ENCODE assay signal across 8 cellular contexts in the genomic region with DNA sequence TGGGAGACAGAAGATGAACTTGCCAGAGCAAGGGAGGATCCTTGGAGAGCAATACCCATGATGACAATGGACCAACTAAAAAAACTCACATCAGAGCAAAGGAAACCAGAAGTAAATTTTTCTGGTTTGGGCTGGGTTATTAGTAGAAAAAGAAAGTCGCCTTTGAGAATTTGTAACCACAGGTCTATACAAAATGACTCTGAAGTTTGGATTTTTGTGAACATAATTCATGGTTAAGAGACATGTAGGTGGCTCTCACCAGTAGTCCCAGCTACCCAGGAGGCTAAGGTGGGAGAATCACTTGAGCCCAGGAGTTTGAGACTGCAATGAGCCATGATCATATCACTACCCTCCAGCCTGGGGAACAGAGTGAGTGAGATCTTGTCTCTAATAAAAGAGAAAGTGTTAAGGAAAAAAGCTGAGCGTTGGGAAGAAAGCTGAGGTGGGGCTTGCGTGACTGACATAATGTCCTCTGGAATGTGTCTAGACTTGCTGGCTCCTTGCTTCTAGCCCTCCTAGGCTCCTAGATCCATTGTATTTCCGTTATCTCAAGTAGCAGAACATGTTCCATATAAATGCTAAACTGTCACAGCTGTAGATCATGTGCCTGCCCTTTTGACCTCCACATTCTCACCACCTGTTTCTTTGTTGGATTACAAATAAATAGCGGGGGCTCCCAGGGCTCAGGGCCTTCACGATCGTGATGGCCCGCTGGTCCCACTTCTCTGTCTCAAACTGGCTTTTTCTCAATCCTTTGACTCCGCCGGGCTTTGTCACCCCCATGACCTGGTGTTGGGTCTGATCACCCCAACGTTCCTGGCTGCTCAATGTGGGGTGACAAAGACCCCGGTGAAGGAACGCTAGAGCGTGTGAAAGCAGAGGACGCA. TPM values are rescaled to one million over a fixed set of nuclear protein-coding genes. Genes with fewer than 3 reads are reported as not detected.
A peak's percentile ranks its signal among the peaks of the same experiment; 100 is the strongest.
DNase-seq lines count a peak whose midpoint lies in the region; ATAC-seq lines count a peak whose summit lies in the region.

No MANE protein-coding gene starts in this region.

- H2BK5ac ChIP-seq in neuronal stem cell (ENCODE audit: low read length): no peak overlapping the region

- WGBS in neuronal stem cell (ENCODE audit: extremely low coverage in 2 of 2, insufficient read length in 2 of 2, insufficient replicate concordance in 1 of 2), 2 donors: no CpG with 5 or more reads among the region's 15 CpGs

- peak; percentile 81 for ATAC-seq in HG02885 (IDR thresholded peaks at IDR 0.05; ENCODE audit: poor library complexity, unreplicated experiment)

- H3K27ac Mint-ChIP-seq in immature natural killer cell: no peak overlapping the region

- H3K36me3 ChIP-seq in SJSA1: no peaks in the 10 kb centered on the region
- no peaks in the 10 kb centered on the region for H3K36me3 ChIP-seq in neuronal stem cell (replicated peaks in 1 of 2; ENCODE audit: control insufficient read depth in 2 of 2, insufficient read depth in 2 of 2, low read length in 2 of 2)

- H3K27me3 Mint-ChIP-seq in immature natural killer cell (ENCODE audit: low read depth in 3 of 3): peaks cover 2 to 7% (median 4%) of the 10 kb centered on the region in 3 donors

- DNase-seq in GM19240 (ENCODE audit: insufficient read length, low spot score): peak; percentile 21
- peak; percentile 60 to 82 for DNase-seq in SJSA1 (ENCODE audit: low read depth in 1 of 2, low spot score in 2 of 2)
- peak; percentile 37 for DNase-seq in neuronal stem cell (ENCODE audit: low spot score)
- no peak for DNase-seq in activated CD4-positive, CD25-positive, alpha-beta regulatory T cell treated with anti-CD3 and anti-CD28 coated beads, Interleukin-2, amount 50 U/mL, for 72 hours
- no peak for DNase-seq in immature natural killer cell
- no peak for DNase-seq in NCI-H2081 (lab: John Stamatoyannopoulos, UW)
- no peak for DNase-seq in NCI-H187 treated with DMSO at 0.1 percent for 48 hours (lab: John Stamatoyannopoulos, UW)

- peak overlapping the region; percentile 5 for H3K18ac ChIP-seq in neuronal stem cell (ENCODE audit: low read length)

- H3K27ac ChIP-seq in SJSA1 (peak overlapping the region; percentile 97), neuronal stem cell (replicated peaks; ENCODE audit: low read length) (peak overlapping the region; percentile 78)

- H2BK12ac ChIP-seq in neuronal stem cell (ENCODE audit: low read length): no peak overlapping the region

- no peaks in the 10 kb centered on the region for H3K4me1 Mint-ChIP-seq in immature natural killer cell

- H3K27me3 ChIP-seq in SJSA1 (replicated peaks) (no peaks in the 10 kb centered on the region), neuronal stem cell (ENCODE audit: control insufficient read depth in 3 of 3, insufficient read depth in 3 of 3, low read depth in 1 of 3, low read length in 3 of 3) (no peaks in the 10 kb centered on the region)

- H3K79me1 ChIP-seq in neuronal stem cell (ENCODE audit: low read depth, low read length): no peaks in the 10 kb centered on the region

- peaks cover 57% of the 10 kb centered on the region for H3K4me1 ChIP-seq in SJSA1 (replicated peaks)
- H3K4me1 ChIP-seq in neuronal stem cell (ENCODE audit: control insufficient read depth in 2 of 2, insufficient read depth in 1 of 2, low read depth in 1 of 2, low read length in 2 of 2): peaks cover 7 to 43% of the 10 kb centered on the region in 2 donors

- H2AK5ac ChIP-seq in neuronal stem cell (ENCODE audit: low read depth, low read length): no peak overlapping the region

- no peak overlapping the region for H3K9ac ChIP-seq in neuronal stem cell (ENCODE audit: low read depth, low read length, poor library complexity)

- H3K4me3 ChIP-seq in SJSA1 (no peak overlapping the region), neuronal stem cell (ENCODE audit: low read length in 2 of 2) (peak overlapping the region in 1 of 2 donors; percentile 8)

- no peak overlapping the region for H4K91ac ChIP-seq in neuronal stem cell (ENCODE audit: low read depth, low read length, poor library complexity)

- H3K9me3 ChIP-seq in SJSA1 (replicated peaks): no peaks in the 10 kb centered on the region
- peaks cover 0 to 12% of the 10 kb centered on the region in 2 donors for H3K9me3 ChIP-seq in neuronal stem cell (replicated peaks in 1 of 2; ENCODE audit: control insufficient read depth in 2 of 2, insufficient read depth in 1 of 2, low read depth in 1 of 2, low read length in 2 of 2)

- H4K8ac ChIP-seq in neuronal stem cell (ENCODE audit: low read depth, low read length): no peak overlapping the region

- no peak overlapping the region for H3K4ac ChIP-seq in neuronal stem cell (ENCODE audit: low read length)

- H2BK15ac ChIP-seq in neuronal stem cell (ENCODE audit: low read length): no peak overlapping the region

- H2AFZ ChIP-seq in neuronal stem cell (ENCODE audit: low read length): peak overlapping the region; percentile 39

- H3K14ac ChIP-seq in neuronal stem cell (ENCODE audit: low read length): no peak overlapping the region

- H3K9me3 Mint-ChIP-seq in immature natural killer cell: no peaks in the 10 kb centered on the region

- H2BK120ac ChIP-seq in neuronal stem cell (ENCODE audit: low read depth, low read length): no peak overlapping the region

- no peak overlapping the region for H3K4me3 Mint-ChIP-seq in immature natural killer cell

- H3K36me3 Mint-ChIP-seq in immature natural killer cell: no peaks in the 10 kb centered on the region

- no peak overlapping the region for H3K23ac ChIP-seq in neuronal stem cell (ENCODE audit: low read depth, low read length, poor library complexity)

- H3K4me2 ChIP-seq in neuronal stem cell (ENCODE audit: insufficient read depth, low read length, poor library complexity, severe bottlenecking): no peak overlapping the region

RNA-seq across cellular contexts. Expression of a gene that starts 56.2 kb away (rescaled TPM):
- total RNA-seq in SJSA1 (2014; rRNA removed; shearing (Covaris generic)): 17.7 and 22.0 TPM in 2 replicates
- polyA plus RNA-seq in neuronal stem cell (2013, experiment 1 of 2): 69.6 TPM
- polyA plus RNA-seq in neuronal stem cell (2013, experiment 2 of 2): 67.4 TPM
- 1 to 10 TPM; 3.1 to 7.2 (median 6.8) TPM for polyA plus RNA-seq in immature natural killer cell

Comparison
In these comparisons a context has a peak if more than half of its experiments do, and no peak if none do; other contexts are left out.
1. DNase-seq: peak in GM19240 (single experiment), SJSA1 (2 of 2) and neuronal stem cell (single experiment); none in activated CD4-positive, CD25-positive, alpha-beta regulatory T cell treated with anti-CD3 and anti-CD28 coated beads, Interleukin-2, amount 50 U/mL, for 72 hours (single experiment), immature natural killer cell (0 of 3), NCI-H2081 (0 of 2) and NCI-H187 treated with DMSO at 0.1 percent for 48 hours (single experiment).